In genomic region chr1:32199717-32200072, GRCh38 we compare ENCODE assay signal across 7 cellular contexts. TPM values are rescaled to one million over a fixed set of nuclear protein-coding genes. Genes with fewer than 3 reads are reported as not detected.
A peak's percentile ranks its signal among the peaks of the same experiment; 100 is the strongest.
DNase-seq lines count a peak whose midpoint lies in the region; ATAC-seq and TF ChIP-seq lines count a peak whose summit lies in the region.
"Had no signal": no experiment of that assay in that cellular context is flagged by ENCODE, and none has a peak within 500 bp of the region (broad histone marks: within the 10 kb centered on the region; RNA-seq: fewer than 3 reads in every experiment).

No MANE protein-coding gene starts in this region.

- DNase-seq in GM13976 (ENCODE audit: low spot score) = peak; percentile 40
- DNase-seq in activated CD8-positive, alpha-beta T cell treated with anti-CD3 and anti-CD28 coated beads for 36 hours = no peak
- no peak for DNase-seq in memory B cell (ENCODE audit: low spot score in 2 of 2)
- DNase-seq in stimulated activated CD4-positive, alpha-beta T cell treated with anti-CD3 and anti-CD28 coated beads, Interleukin-4, amount 100 ng/mL, for 4 hours = no peak
- DNase-seq in glomerular visceral epithelial cell (ENCODE audit: extremely low spot score) = no peak
- no peak for DNase-seq in HCEC 1CT

- H3K36me3 Mint-ChIP-seq in activated CD8-positive, alpha-beta T cell treated with anti-CD3 and anti-CD28 coated beads for 36 hours (ENCODE audit: low read depth) = peaks cover 25% of the 10 kb centered on the region
- H3K36me3 Mint-ChIP-seq in memory B cell = peaks cover 6% of the 10 kb centered on the region

- in situ Hi-C loops in GM13976 (cut with MboI; ENCODE audit: low sequenced_read_pairs, unreplicated experiment) = no loop called here

- POLR2A ChIA-PET in activated CD8-positive, alpha-beta T cell treated with anti-CD3 and anti-CD28 coated beads for 36 hours (lab: Charles Lee) = interaction anchor here (0.6 to 11.9 kb wide), 8 partner anchors 7 to 136 kb away, joined by 3 to 141 read pairs (median 6); partner anchors contain the start of genes HDAC1, IQCC, LCK and MARCKSL1

- peak overlapping the region; percentile 80 for H3K4me3 Mint-ChIP-seq in activated CD8-positive, alpha-beta T cell treated with anti-CD3 and anti-CD28 coated beads for 36 hours
- H3K4me3 Mint-ChIP-seq in memory B cell = peak overlapping the region; percentile 97

- peak overlapping the region; percentile 91 for H3K27ac Mint-ChIP-seq in activated CD8-positive, alpha-beta T cell treated with anti-CD3 and anti-CD28 coated beads for 36 hours
- H3K27ac Mint-ChIP-seq in memory B cell = peak overlapping the region; percentile 92

- intact Hi-C loops in activated CD8-positive, alpha-beta T cell treated with anti-CD3 and anti-CD28 coated beads for 36 hours (cut with micrococcal nuclease) = no loop called here

- ATAC-seq in activated CD8-positive, alpha-beta T cell treated with anti-CD3 and anti-CD28 coated beads for 36 hours = no peak
- ATAC-seq in memory B cell (ENCODE audit: low read depth) = no peak

- no peak for TF ChIP-seq CTCF in GM13976 (IDR thresholded peaks at IDR 0.05; ENCODE audit: borderline replicate concordance, control extremely low read depth, extremely low read depth, insufficient read depth, missing control alignments)
- no peak for TF ChIP-seq CTCF in activated CD8-positive, alpha-beta T cell treated with anti-CD3 and anti-CD28 coated beads for 36 hours (IDR thresholded peaks at IDR 0.05)

- no peaks in the 10 kb centered on the region for H3K9me3 Mint-ChIP-seq in activated CD8-positive, alpha-beta T cell treated with anti-CD3 and anti-CD28 coated beads for 36 hours
- no peaks in the 10 kb centered on the region for H3K9me3 Mint-ChIP-seq in memory B cell

- peaks cover 63% of the 10 kb centered on the region for H3K4me1 Mint-ChIP-seq in activated CD8-positive, alpha-beta T cell treated with anti-CD3 and anti-CD28 coated beads for 36 hours (ENCODE audit: low read depth)
- peaks cover 22% of the 10 kb centered on the region for H3K4me1 Mint-ChIP-seq in memory B cell

- H3K27me3 Mint-ChIP-seq in activated CD8-positive, alpha-beta T cell treated with anti-CD3 and anti-CD28 coated beads for 36 hours = no peaks in the 10 kb centered on the region
- no peaks in the 10 kb centered on the region for H3K27me3 Mint-ChIP-seq in memory B cell

- CTCF ChIA-PET in activated CD8-positive, alpha-beta T cell treated with anti-CD3 and anti-CD28 coated beads for 36 hours (lab: Charles Lee) = interaction anchor here (1.5 to 2.0 kb wide), 3 partner anchors 48 to 410 kb away, joined by 4 to 7 read pairs (median 6); partner anchors contain the start of gene FAM167B

RNA-seq across cellular contexts. Expression of gene CCDC28B, which starts 0.7 kb away (rescaled TPM):
- 10 to 100 TPM; 27.0 to 27.7 TPM for total RNA-seq in activated CD8-positive, alpha-beta T cell treated with anti-CD3 and anti-CD28 coated beads for 36 hours

RNA-seq across cellular contexts. Expression of gene IQCC, which starts 5.8 kb away (rescaled TPM):
- total RNA-seq in activated CD8-positive, alpha-beta T cell treated with anti-CD3 and anti-CD28 coated beads for 36 hours = 1 to 10 TPM; 4.2 to 4.4 TPM

RNA-seq across cellular contexts. Expression of gene DCDC2B, which starts 9.2 kb away (rescaled TPM):
- total RNA-seq in activated CD8-positive, alpha-beta T cell treated with anti-CD3 and anti-CD28 coated beads for 36 hours = not detected
- total RNA-seq: subcutaneous adipose tissue had no signal

RNA-seq across cellular contexts. Expression of gene TXLNA, which starts 20.2 kb away (rescaled TPM):
- 10 to 100 TPM; 71.5 to 73.3 TPM for total RNA-seq in activated CD8-positive, alpha-beta T cell treated with anti-CD3 and anti-CD28 coated beads for 36 hours

RNA-seq across cellular contexts. Expression of gene TMEM234, which starts 22.5 kb away (rescaled TPM):
- total RNA-seq in activated CD8-positive, alpha-beta T cell treated with anti-CD3 and anti-CD28 coated beads for 36 hours = 1 to 10 TPM; 6.9 to 7.7 TPM
